20 cellular contexts compared by ENCODE assay signal in the genomic region with DNA sequence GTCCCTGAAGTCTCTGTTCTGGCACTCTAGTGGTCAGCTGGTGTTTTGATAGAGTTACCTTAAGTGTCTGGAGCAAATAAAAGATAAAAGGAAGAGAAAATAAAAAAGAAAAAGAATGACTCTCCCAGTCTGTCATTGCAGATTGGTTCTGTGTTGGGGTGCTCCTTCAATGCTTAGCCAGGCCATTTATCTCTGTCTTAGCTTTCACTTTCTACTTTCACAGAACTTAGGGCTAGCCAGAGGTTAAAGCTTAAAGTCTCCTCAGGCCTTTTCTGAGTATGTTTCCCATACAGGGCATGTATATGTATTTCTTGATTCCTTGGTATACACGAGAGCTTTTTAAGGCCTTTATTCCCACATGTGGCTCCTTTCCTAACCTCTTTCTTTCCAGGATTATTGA.
DNase-seq lines count a peak whose midpoint lies in the region; ATAC-seq, FAIRE-seq and TF ChIP-seq lines count a peak whose summit lies in the region.
"Had no signal": no experiment of that assay in that cellular context is flagged by ENCODE, and none has a peak within 500 bp of the region (broad histone marks: within the 10 kb centered on the region; RNA-seq: fewer than 3 reads in every experiment).

No MANE protein-coding gene starts in this region.

- DNase-seq in activated CD8-positive, alpha-beta T cell treated with anti-CD3 and anti-CD28 coated beads, Interleukin-2, amount 10 ng/mL, durations not matched to agents 7 days and 5 days: no peak
- no peak for DNase-seq in activated CD8-positive, alpha-beta T cell treated with anti-CD3 and anti-CD28 coated beads for 36 hours
- DNase-seq in GM18507 (ENCODE audit: extremely low spot score, insufficient read length, low read depth): no peak
- DNase-seq in GM12878 (ENCODE audit: low read depth, low spot score): no peak
- no peak for DNase-seq in NCI-H2227 treated with DMSO at 0.1 percent for 48 hours (lab: John Stamatoyannopoulos, UW)
- DNase-seq: Kasumi-1, NCI-H1105 treated with DMSO at 0.1 percent for 48 hours, NCI-H146, NCI-H1930, NCI-H2107, NCI-H446, NCI-H524 treated with DMSO at 0.1 percent for 48 hours, NCI-H774, SHP77 treated with DMSO at 0.1 percent for 48 hours, T-helper 1 cell had no signal

- H3K4me1 Mint-ChIP-seq in activated CD8-positive, alpha-beta T cell treated with anti-CD3 and anti-CD28 coated beads, Interleukin-2, amount 10 ng/mL, durations not matched to agents 7 days and 5 days (ENCODE audit: low read depth): peaks cover 15% of the 10 kb centered on the region
- H3K4me1 Mint-ChIP-seq in activated CD8-positive, alpha-beta T cell treated with anti-CD3 and anti-CD28 coated beads for 36 hours (ENCODE audit: low read depth): peaks cover 14% of the 10 kb centered on the region

- H3K79me2 ChIP-seq in GM12878 (ENCODE audit: control insufficient read depth, insufficient read depth, low read length): no peaks in the 10 kb centered on the region

- FAIRE-seq in GM18507 (lab: Jason Lieb, UNC) (peak; percentile 83), GM12878 (lab: Jason Lieb, UNC) (no peak)
- FAIRE-seq: HepG2 had no signal

- ATAC-seq in activated CD8-positive, alpha-beta T cell treated with anti-CD3 and anti-CD28 coated beads, Interleukin-2, amount 10 ng/mL, durations not matched to agents 7 days and 5 days: peak; percentile 68
- no peak for ATAC-seq in activated CD8-positive, alpha-beta T cell treated with anti-CD3 and anti-CD28 coated beads for 36 hours
- ATAC-seq in HG02938 (IDR thresholded peaks at IDR 0.05; ENCODE audit: unreplicated experiment) (peak; percentile 61), GM12878 (peak; percentile 34; the same call in 1 of the 3 replicates), GM19452 (IDR thresholded peaks at IDR 0.05; ENCODE audit: unreplicated experiment) (no peak), gastroesophageal sphincter (no peak)
- ATAC-seq: HepG2, Panc1 had no signal

- H3K9ac ChIP-seq in GM12878 (ENCODE audit: control insufficient read depth, insufficient read depth, low read length): no peak overlapping the region

- no peak overlapping the region for H3K27ac ChIP-seq in GM12878 (ENCODE audit: control insufficient read depth, insufficient read depth)
- peak overlapping the region in 1 of 4 donors; percentile 16 for H3K27ac ChIP-seq in gastroesophageal sphincter

- no peak for TF ChIP-seq RAD21 in GM12878 (IDR thresholded peaks at IDR 0.05; ENCODE audit: insufficient read depth, low read depth, low read length)

- in situ Hi-C loops in GM12878 (cut with MboI): no loop called here

- no peak for TF ChIP-seq EP300 in GM12878 (IDR thresholded peaks at IDR 0.05; ENCODE audit: borderline replicate concordance in 1 of 2, control insufficient read depth in 1 of 2, low read depth in 2 of 2, low read length in 2 of 2)
- no peak for TF ChIP-seq EP300 in gastroesophageal sphincter (IDR thresholded peaks at IDR 0.05)

- 24% methylated on average over 1 of the region's 1 CpG for WGBS in GM12878 (ENCODE audit: insufficient coverage, insufficient replicate concordance, low lambda C conversion rate, missing lambda C conversion rate)
- 83 to 100% methylated on average over 1 of the region's 1 CpG for WGBS in gastroesophageal sphincter (ENCODE audit: low coverage in 1 of 2), 2 donors

- H3K27me3 ChIP-seq in GM12878 (replicated peaks in 1 of 2; ENCODE audit: control insufficient read depth in 2 of 2, insufficient read depth in 2 of 2, low read length in 1 of 2) (no peaks in the 10 kb centered on the region), gastroesophageal sphincter (no peaks in the 10 kb centered on the region)

- CTCF ChIA-PET in activated CD8-positive, alpha-beta T cell treated with anti-CD3 and anti-CD28 coated beads, Interleukin-2, amount 10 ng/mL, durations not matched to agents 7 days and 5 days (lab: Charles Lee): no interaction called here
- CTCF ChIA-PET in activated CD8-positive, alpha-beta T cell treated with anti-CD3 and anti-CD28 coated beads for 36 hours (lab: Charles Lee): no interaction called here
- CTCF ChIA-PET in GM12878 (lab: Yijun Ruan, JAX): no interaction called here

- RAD21 ChIA-PET in GM12878 (lab: Charles Lee; ENCODE audit: unreplicated experiment): no interaction called here

- intact Hi-C loops in activated CD8-positive, alpha-beta T cell treated with anti-CD3 and anti-CD28 coated beads for 36 hours (cut with micrococcal nuclease): no loop called here
- intact Hi-C loops in GM12878 (cut with micrococcal nuclease; ENCODE audit: unreplicated experiment): no loop called here

- SMC1A ChIA-PET in GM12878 (lab: Charles Lee; ENCODE audit: uncharacterized antibody, unreplicated experiment): no interaction called here

- no peak overlapping the region for H3K4me2 ChIP-seq in GM12878 (ENCODE audit: control insufficient read depth, insufficient read depth)

- TF ChIP-seq POLR2A in GM12878 (IDR thresholded peaks at IDR 0.05; ENCODE audit: low read depth, low read length) (no peak), gastroesophageal sphincter (IDR thresholded peaks at IDR 0.05) (no peak)

- H3K4me1 ChIP-seq in GM12878 (ENCODE audit: control insufficient read depth, insufficient read depth, low read length) (no peaks in the 10 kb centered on the region), gastroesophageal sphincter (peaks cover 0 to 14% (median 0%) of the 10 kb centered on the region in 3 donors)

- H3K9me3 Mint-ChIP-seq in activated CD8-positive, alpha-beta T cell treated with anti-CD3 and anti-CD28 coated beads, Interleukin-2, amount 10 ng/mL, durations not matched to agents 7 days and 5 days (ENCODE audit: insufficient read depth): peaks cover 5% of the 10 kb centered on the region
- H3K9me3 Mint-ChIP-seq in activated CD8-positive, alpha-beta T cell treated with anti-CD3 and anti-CD28 coated beads for 36 hours: peaks cover 11% of the 10 kb centered on the region

- H3K27me3 Mint-ChIP-seq in activated CD8-positive, alpha-beta T cell treated with anti-CD3 and anti-CD28 coated beads, Interleukin-2, amount 10 ng/mL, durations not matched to agents 7 days and 5 days (ENCODE audit: low read depth): no peaks in the 10 kb centered on the region
- no peaks in the 10 kb centered on the region for H3K27me3 Mint-ChIP-seq in activated CD8-positive, alpha-beta T cell treated with anti-CD3 and anti-CD28 coated beads for 36 hours

- no peaks in the 10 kb centered on the region for H3K36me3 ChIP-seq in GM12878 (ENCODE audit: control insufficient read depth in 2 of 2, insufficient read depth in 2 of 2, low read length in 1 of 2)
- no peaks in the 10 kb centered on the region for H3K36me3 ChIP-seq in gastroesophageal sphincter

- POLR2A ChIA-PET in activated CD8-positive, alpha-beta T cell treated with anti-CD3 and anti-CD28 coated beads, Interleukin-2, amount 10 ng/mL, durations not matched to agents 7 days and 5 days (lab: Charles Lee): interaction anchor here (1.1 kb wide), 1 partner anchor 97 kb away, joined by 3 read pairs; a partner anchor contains a TSS
- POLR2A ChIA-PET in activated CD8-positive, alpha-beta T cell treated with anti-CD3 and anti-CD28 coated beads for 36 hours (lab: Charles Lee): no interaction called here
- POLR2A ChIA-PET in GM12878 (lab: Charles Lee): no interaction called here

- H3K4me3 ChIP-seq in GM12878 (no peak overlapping the region), gastroesophageal sphincter (no peak overlapping the region)

- H3K9me3 ChIP-seq in GM12878 (replicated peaks; ENCODE audit: control insufficient read depth, insufficient read depth, low read length) (no peaks in the 10 kb centered on the region), gastroesophageal sphincter (no peaks in the 10 kb centered on the region)

- no peak overlapping the region for H3K4me3 Mint-ChIP-seq in activated CD8-positive, alpha-beta T cell treated with anti-CD3 and anti-CD28 coated beads, Interleukin-2, amount 10 ng/mL, durations not matched to agents 7 days and 5 days
- H3K4me3 Mint-ChIP-seq in activated CD8-positive, alpha-beta T cell treated with anti-CD3 and anti-CD28 coated beads for 36 hours: no peak overlapping the region

- H3K27ac Mint-ChIP-seq in activated CD8-positive, alpha-beta T cell treated with anti-CD3 and anti-CD28 coated beads, Interleukin-2, amount 10 ng/mL, durations not matched to agents 7 days and 5 days: peak overlapping the region; percentile 43
- H3K27ac Mint-ChIP-seq in activated CD8-positive, alpha-beta T cell treated with anti-CD3 and anti-CD28 coated beads for 36 hours: no peak overlapping the region

- H3K36me3 Mint-ChIP-seq in activated CD8-positive, alpha-beta T cell treated with anti-CD3 and anti-CD28 coated beads, Interleukin-2, amount 10 ng/mL, durations not matched to agents 7 days and 5 days (ENCODE audit: low read depth): peaks cover 10% of the 10 kb centered on the region
- H3K36me3 Mint-ChIP-seq in activated CD8-positive, alpha-beta T cell treated with anti-CD3 and anti-CD28 coated beads for 36 hours (ENCODE audit: low read depth): peaks cover 7% of the 10 kb centered on the region

- H4K20me1 ChIP-seq in GM12878 (ENCODE audit: control insufficient read depth, insufficient read depth): no peaks in the 10 kb centered on the region

- no TSS peak for BruUV-seq in GM12878 (replicated peaks; lab: Mats Ljungman, UMichigan)

- H2AFZ ChIP-seq in GM12878 (ENCODE audit: control insufficient read depth, low read depth, low read length): no peak overlapping the region

- TF ChIP-seq CTCF in activated CD8-positive, alpha-beta T cell treated with anti-CD3 and anti-CD28 coated beads for 36 hours (IDR thresholded peaks at IDR 0.05): no peak
- TF ChIP-seq CTCF in GM12878 (IDR thresholded peaks at IDR 0.05 in 2 of 3, conservative IDR thresholded peaks at IDR 0.05 in 1 of 3; ENCODE audit: control insufficient read depth in 2 of 3, extremely low read depth in 1 of 3, insufficient read depth in 1 of 3, low read depth in 3 of 3, low read length in 3 of 3) (no peak), gastroesophageal sphincter (IDR thresholded peaks at IDR 0.05) (no peak)

TF ChIP-seq in GM12878, 131 proteins besides CTCF, POLR2A, EP300 and RAD21 (continues in another document):
- TF ChIP-seq, protein P1, sequence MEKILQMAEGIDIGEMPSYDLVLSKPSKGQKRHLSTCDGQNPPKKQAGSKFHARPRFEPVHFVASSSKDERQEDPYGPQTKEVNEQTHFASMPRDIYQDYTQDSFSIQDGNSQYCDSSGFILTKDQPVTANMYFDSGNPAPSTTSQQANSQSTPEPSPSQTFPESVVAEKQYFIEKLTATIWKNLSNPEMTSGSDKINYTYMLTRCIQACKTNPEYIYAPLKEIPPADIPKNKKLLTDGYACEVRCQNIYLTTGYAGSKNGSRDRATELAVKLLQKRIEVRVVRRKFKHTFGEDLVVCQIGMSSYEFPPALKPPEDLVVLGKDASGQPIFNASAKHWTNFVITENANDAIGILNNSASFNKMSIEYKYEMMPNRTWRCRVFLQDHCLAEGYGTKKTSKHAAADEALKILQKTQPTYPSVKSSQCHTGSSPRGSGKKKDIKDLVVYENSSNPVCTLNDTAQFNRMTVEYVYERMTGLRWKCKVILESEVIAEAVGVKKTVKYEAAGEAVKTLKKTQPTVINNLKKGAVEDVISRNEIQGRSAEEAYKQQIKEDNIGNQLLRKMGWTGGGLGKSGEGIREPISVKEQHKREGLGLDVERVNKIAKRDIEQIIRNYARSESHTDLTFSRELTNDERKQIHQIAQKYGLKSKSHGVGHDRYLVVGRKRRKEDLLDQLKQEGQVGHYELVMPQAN (conservative IDR thresholded peaks at IDR 0.05): no peak
- TF ChIP-seq BRCA1 (IDR thresholded peaks at IDR 0.05; ENCODE audit: low read depth, low read length) (no peak), RFX5 (IDR thresholded peaks at IDR 0.05; ENCODE audit: low read depth, low read length) (no peak)

Comparison
In these comparisons a context has a peak if more than half of its experiments do, and no peak if none do; other contexts are left out.
1. ATAC-seq: peak in activated CD8-positive, alpha-beta T cell treated with anti-CD3 and anti-CD28 coated beads, Interleukin-2, amount 10 ng/mL, durations not matched to agents 7 days and 5 days (single experiment), HG02938 (single experiment) and GM12878 (single experiment); none in activated CD8-positive, alpha-beta T cell treated with anti-CD3 and anti-CD28 coated beads for 36 hours (single experiment), GM19452 (single experiment) and gastroesophageal sphincter (single experiment).